ENCODE assay signal across 24 cellular contexts in genomic region chr4:142913034-142913433, GRCh38.
"Had no signal": no experiment of that assay in that cellular context is flagged by ENCODE, and none has a peak within 500 bp of the region (broad histone marks: within the 10 kb centered on the region; RNA-seq: fewer than 3 reads in every experiment).

No MANE protein-coding gene starts in this region.

- H3K9me3 ChIP-seq: ascending aorta, body of pancreas had no signal

- H3K4me3 ChIP-seq: ascending aorta, body of pancreas, SK-N-MC had no signal

- H3K27me3 Mint-ChIP-seq: activated CD4-positive, alpha-beta T cell treated with anti-CD3 and anti-CD28 coated beads, Interleukin-2, amount 10 ng/mL, durations not matched to agents 7 days and 5 days had no signal

- ATAC-seq: activated naive CD4-positive, alpha-beta T cell treated with anti-CD3 and anti-CD28 coated beads, Interleukin-2, amount 50 U/mL, for 72 hours; activated naive CD8-positive, alpha-beta T cell treated with anti-CD3 and anti-CD28 coated beads, Interleukin-2, amount 50 U/mL, for 24 hours; activated T-cell treated with anti-CD3 and anti-CD28 coated beads, Interleukin-2, amount 50 U/mL, for 4 hours; body of pancreas; PC-3; T-cell had no signal

- H3K27me3 ChIP-seq: ascending aorta, body of pancreas had no signal

- H3K36me3 Mint-ChIP-seq: activated CD4-positive, alpha-beta memory T cell treated with anti-CD3 and anti-CD28 coated beads for 36 hours; activated naive CD4-positive, alpha-beta T cell treated with anti-CD3 and anti-CD28 coated beads, Interleukin-2, amount 50 U/mL, for 72 hours; T-cell had no signal

- H3K4me1 ChIP-seq: body of pancreas had no signal

- H3K27ac ChIP-seq: body of pancreas, SK-N-MC had no signal

- H3K9me3 Mint-ChIP-seq: activated CD4-positive, alpha-beta memory T cell treated with anti-CD3 and anti-CD28 coated beads for 36 hours; activated CD4-positive, alpha-beta T cell treated with anti-CD3 and anti-CD28 coated beads, Interleukin-2, amount 10 ng/mL, durations not matched to agents 7 days and 5 days; activated naive CD4-positive, alpha-beta T cell treated with anti-CD3 and anti-CD28 coated beads, Interleukin-2, amount 50 U/mL, for 72 hours; activated naive CD8-positive, alpha-beta T cell treated with anti-CD3 and anti-CD28 coated beads, Interleukin-2, amount 50 U/mL, for 24 hours; activated T-cell treated with anti-CD3 and anti-CD28 coated beads, Interleukin-2, amount 50 U/mL, for 4 hours; T-cell had no signal

- H3K4me1 Mint-ChIP-seq: activated CD4-positive, alpha-beta T cell treated with anti-CD3 and anti-CD28 coated beads, Interleukin-2, amount 10 ng/mL, durations not matched to agents 7 days and 5 days; activated naive CD8-positive, alpha-beta T cell treated with anti-CD3 and anti-CD28 coated beads, Interleukin-2, amount 50 U/mL, for 24 hours; T-cell had no signal

- DNase-seq: activated CD4-positive, alpha-beta memory T cell treated with anti-CD3 and anti-CD28 coated beads for 36 hours; activated CD4-positive, alpha-beta T cell treated with anti-CD3 and anti-CD28 coated beads, Interleukin-2, amount 10 ng/mL, durations not matched to agents 7 days and 5 days; activated CD4-positive, CD25-positive, alpha-beta regulatory T cell; activated CD8-positive, alpha-beta memory T cell treated with anti-CD3 and anti-CD28 coated beads for 24 hours; activated effector memory CD4-positive, alpha-beta T cell treated with anti-CD3 and anti-CD28 coated beads, Interleukin-2, amount 50 U/mL, for 16 hours; activated naive CD4-positive, alpha-beta T cell treated with Interleukin-2 at 50 U/mL for 16 hours; activated naive CD8-positive, alpha-beta T cell treated with anti-CD3 and anti-CD28 coated beads, Interleukin-2, amount 50 U/mL, for 24 hours; activated T-cell treated with anti-CD3 and anti-CD28 coated beads, Interleukin-2, amount 50 U/mL, for 4 hours; amniotic stem cell; body of pancreas; Kasumi-1; KBM-7; NCI-H1048; NCI-H146; NCI-H187 treated with DMSO at 0.1 percent for 48 hours; NCI-H2081 treated with DMSO at 0.1 percent for 48 hours; NCI-H446; PC-3; T-cell; T-helper 2 cell; T1000 had no signal

- H3K36me3 ChIP-seq: ascending aorta had no signal

- H3K27ac Mint-ChIP-seq: activated CD4-positive, alpha-beta memory T cell treated with anti-CD3 and anti-CD28 coated beads for 36 hours; activated CD4-positive, alpha-beta T cell treated with anti-CD3 and anti-CD28 coated beads, Interleukin-2, amount 10 ng/mL, durations not matched to agents 7 days and 5 days; activated naive CD4-positive, alpha-beta T cell treated with anti-CD3 and anti-CD28 coated beads, Interleukin-2, amount 50 U/mL, for 72 hours; activated naive CD8-positive, alpha-beta T cell treated with anti-CD3 and anti-CD28 coated beads, Interleukin-2, amount 50 U/mL, for 24 hours; T-cell had no signal

- H3K4me3 Mint-ChIP-seq: activated CD4-positive, alpha-beta memory T cell treated with anti-CD3 and anti-CD28 coated beads for 36 hours; activated CD4-positive, alpha-beta T cell treated with anti-CD3 and anti-CD28 coated beads, Interleukin-2, amount 10 ng/mL, durations not matched to agents 7 days and 5 days; activated naive CD8-positive, alpha-beta T cell treated with anti-CD3 and anti-CD28 coated beads, Interleukin-2, amount 50 U/mL, for 24 hours; activated T-cell treated with anti-CD3 and anti-CD28 coated beads, Interleukin-2, amount 50 U/mL, for 4 hours; T-cell had no signal
